Comparison of ENCODE assay signal across 1 cellular context in genomic region chr15:74127954-74128784, GRCh38.
TF ChIP-seq lines count a peak whose summit lies in the region.

No MANE protein-coding gene starts in this region.

TF ChIP-seq in GM12878, 131 proteins besides CTCF, POLR2A, EP300 and RAD21:
- TF ChIP-seq EZH2 (IDR thresholded peaks at IDR 0.05; ENCODE audit: borderline replicate concordance, control insufficient read depth, low read depth, low read length) (0 out of 2 replicates have a peak, but pooled peaks have one; percentile 25), NRF1 (conservative IDR thresholded peaks at IDR 0.05; ENCODE audit: low read depth, low read length) (no peak)
